In genomic region chr12:113613414-113613813, GRCh38 we compare ENCODE assay signal across 29 cellular contexts.
"Had no signal": no experiment of that assay in that cellular context is flagged by ENCODE, and none has a peak within 500 bp of the region (broad histone marks: within the 10 kb centered on the region; RNA-seq: fewer than 3 reads in every experiment).

No MANE protein-coding gene starts in this region.

- H3K36me3 ChIP-seq: colonic mucosa, esophagus muscularis mucosa, esophagus squamous epithelium, gastrocnemius medialis, gastroesophageal sphincter, heart left ventricle, heart right ventricle had no signal

- H3K4me3 Mint-ChIP-seq: dendritic cell treated with granulocyte-macrophage colony-stimulating factor and Interleukin-4, amounts not matched to agents 40 ng/mL and 50 ng/mL, for 4 days; effector memory CD8-positive, alpha-beta T cell; endodermal cell had no signal

- FAIRE-seq: colon, endometrium, endothelial cell of umbilical vein, frontal cortex had no signal

- H3K9me3 ChIP-seq: colonic mucosa, esophagus squamous epithelium, gastrocnemius medialis had no signal

- DNase-seq: colonic mucosa; cortex of kidney; dermis blood vessel endothelial cell; dorsolateral prefrontal cortex; effector CD4-positive, alpha-beta T cell; effector CD8-positive, alpha-beta T cell; effector memory CD4-positive, alpha-beta T cell; effector memory CD8-positive, alpha-beta T cell; endodermal cell; erythroblast; esophagus squamous epithelium; foreskin fibroblast; foreskin keratinocyte; foreskin melanocyte; gastrocnemius medialis; glutamatergic neuron; head of caudate nucleus; heart left ventricle; heart right ventricle had no signal

- ATAC-seq: effector memory CD8-positive, alpha-beta T cell; esophagus mucosa; foreskin keratinocyte; gastrocnemius medialis; gastroesophageal sphincter; heart left ventricle; heart right ventricle had no signal

- H3K27ac ChIP-seq: colonic mucosa, coronary artery, dorsolateral prefrontal cortex, epithelial cell of prostate, esophagus muscularis mucosa, esophagus squamous epithelium, foreskin keratinocyte, gastrocnemius medialis, gastroesophageal sphincter, heart left ventricle, heart right ventricle had no signal

- H3K4me3 ChIP-seq: colonic mucosa, coronary artery, dorsolateral prefrontal cortex, esophagus muscularis mucosa, esophagus squamous epithelium, gastrocnemius medialis, gastroesophageal sphincter, heart left ventricle, heart right ventricle had no signal

- H3K27me3 ChIP-seq: colonic mucosa had no signal

- H3K9me3 Mint-ChIP-seq: dendritic cell treated with granulocyte-macrophage colony-stimulating factor and Interleukin-4, amounts not matched to agents 40 ng/mL and 50 ng/mL, for 4 days; endodermal cell had no signal

- H3K4me1 ChIP-seq: colonic mucosa, esophagus muscularis mucosa, esophagus squamous epithelium, foreskin keratinocyte, gastrocnemius medialis, gastroesophageal sphincter, heart left ventricle, heart right ventricle had no signal

- H3K27ac Mint-ChIP-seq: dendritic cell treated with granulocyte-macrophage colony-stimulating factor and Interleukin-4, amounts not matched to agents 40 ng/mL and 50 ng/mL, for 4 days; effector memory CD8-positive, alpha-beta T cell; endodermal cell had no signal
